In the genomic region with DNA sequence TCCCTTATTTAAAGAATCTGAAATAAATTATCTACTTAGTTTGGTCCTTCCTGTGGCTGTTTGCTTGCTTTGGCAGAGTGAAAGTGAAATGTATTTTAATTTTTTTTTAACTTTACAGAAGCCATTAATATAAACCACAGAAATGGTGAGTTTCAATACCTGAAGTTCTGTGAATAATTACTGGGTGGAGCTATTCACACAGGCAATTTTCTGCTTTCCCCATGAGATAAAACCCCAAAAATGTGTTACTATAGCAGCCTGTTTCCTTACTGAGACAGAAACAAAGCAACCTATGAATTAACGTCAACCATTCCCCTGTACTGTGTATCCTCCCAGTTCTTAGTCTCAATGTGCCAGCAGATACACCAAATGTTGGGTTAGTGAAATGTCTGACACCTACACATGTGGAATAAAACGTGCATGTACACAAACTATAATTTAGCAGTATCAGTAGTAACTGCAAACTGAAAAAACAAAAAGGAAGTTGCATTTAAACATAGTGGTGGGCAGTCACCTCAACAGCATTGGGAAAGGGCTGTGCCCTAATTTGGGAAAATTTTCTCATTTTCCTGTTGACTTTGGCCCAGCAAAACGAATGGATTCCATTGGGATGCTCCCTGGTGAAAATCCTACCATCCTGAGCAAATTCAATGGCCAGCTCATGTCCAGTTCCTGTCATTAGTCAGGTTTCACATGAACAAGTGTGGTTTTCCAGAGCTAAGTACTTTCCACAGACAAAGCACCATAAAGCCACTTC, we compare ENCODE assay signal across 10 cellular contexts.
DNase-seq lines count a peak whose midpoint lies in the region; ATAC-seq and TF ChIP-seq lines count a peak whose summit lies in the region.
"Had no signal": no experiment of that assay in that cellular context is flagged by ENCODE, and none has a peak within 500 bp of the region (broad histone marks: within the 10 kb centered on the region; RNA-seq: fewer than 3 reads in every experiment).

No MANE protein-coding gene starts in this region.

- H3K4me1 ChIP-seq in ovary (ENCODE audit: insufficient read depth), result no peaks in the 10 kb centered on the region

- TF ChIP-seq POLR2A in ovary (IDR thresholded peaks at IDR 0.05), result no peak

- H3K36me3 ChIP-seq in ovary, result no peaks in the 10 kb centered on the region

- H3K27ac ChIP-seq in ovary, result no peak overlapping the region

- no peaks in the 10 kb centered on the region for H3K9me3 Mint-ChIP-seq in natural killer cell
- H3K9me3 Mint-ChIP-seq: activated T-helper 2 cell treated with anti-CD3 and anti-CD28 coated beads, Interferon-gamma antibody, Interleukin-2, Interleukin-4, amounts not matched to agents 10 μg/mL and 5 μg/mL and 100 μg/mL, durations not matched to agents 14 hours and 24 hours and 36 hours had no signal

- ATAC-seq in GM18517 (IDR thresholded peaks at IDR 0.05; ENCODE audit: unreplicated experiment) (peak; percentile 80), GM21529 (IDR thresholded peaks at IDR 0.05; ENCODE audit: unreplicated experiment) (peak; percentile 67), HG03575 (IDR thresholded peaks at IDR 0.05; ENCODE audit: extremely low read depth, insufficient number of reproducible peaks, low FRiP score, unreplicated experiment) (peak; percentile 65), natural killer cell (peak; percentile 73 to 84 (median 73))

- H3K4me3 Mint-ChIP-seq in natural killer cell, result peak overlapping the region; percentile 87

- no peaks in the 10 kb centered on the region for H3K27me3 Mint-ChIP-seq in natural killer cell (ENCODE audit: low read depth in 2 of 2)

- H3K36me3 Mint-ChIP-seq in natural killer cell, result no peaks in the 10 kb centered on the region

- TF ChIP-seq EP300 in ovary (IDR thresholded peaks at IDR 0.05), result no peak

- TF ChIP-seq CTCF in natural killer cell (IDR thresholded peaks at IDR 0.05), result no peak
- no peak for TF ChIP-seq CTCF in ovary (IDR thresholded peaks at IDR 0.05)

- peaks cover 14 to 31% of the 10 kb centered on the region in 2 donors for H3K4me1 Mint-ChIP-seq in natural killer cell

- DNase-seq in natural killer cell, result no peak
- no peak for DNase-seq in foreskin melanocyte
- DNase-seq in activated CD8-positive, alpha-beta memory T cell treated with anti-CD3 and anti-CD28 coated beads for 24 hours, result no peak
- DNase-seq in ovary, result no peak
- no peak for DNase-seq in H4 (ENCODE audit: low spot score)
- DNase-seq: NCI-H774 had no signal

- no peak overlapping the region for H3K4me3 ChIP-seq in ovary

- H3K9me3 ChIP-seq in ovary, result no peaks in the 10 kb centered on the region

- H3K27ac Mint-ChIP-seq in natural killer cell, result peak overlapping the region; percentile 89 to 95
- H3K27ac Mint-ChIP-seq: activated T-helper 2 cell treated with anti-CD3 and anti-CD28 coated beads, Interferon-gamma antibody, Interleukin-2, Interleukin-4, amounts not matched to agents 10 μg/mL and 5 μg/mL and 100 μg/mL, durations not matched to agents 14 hours and 24 hours and 36 hours had no signal

- intact Hi-C loops in natural killer cell (cut with micrococcal nuclease), result no loop called here
- intact Hi-C loops in ovary (cut with DNase I), result no loop called here

- WGBS in ovary, 3 donors, result 58 to 69% (median 65%) methylated on average over 3 of the region's 3 CpGs

- H3K27me3 ChIP-seq in ovary, result no peaks in the 10 kb centered on the region
